ENCODE assay signal across 1 cellular context in genomic region chr7:150322114-150322832, GRCh38.
A peak's percentile ranks its signal among the peaks of the same experiment; 100 is the strongest.
TF ChIP-seq lines count a peak whose summit lies in the region.

No MANE protein-coding gene starts in this region.

TF ChIP-seq in K562, 482 proteins besides CTCF, POLR2A, EP300 and RAD21 (continued from another document and continues in another):
- TF ChIP-seq, protein P1, sequence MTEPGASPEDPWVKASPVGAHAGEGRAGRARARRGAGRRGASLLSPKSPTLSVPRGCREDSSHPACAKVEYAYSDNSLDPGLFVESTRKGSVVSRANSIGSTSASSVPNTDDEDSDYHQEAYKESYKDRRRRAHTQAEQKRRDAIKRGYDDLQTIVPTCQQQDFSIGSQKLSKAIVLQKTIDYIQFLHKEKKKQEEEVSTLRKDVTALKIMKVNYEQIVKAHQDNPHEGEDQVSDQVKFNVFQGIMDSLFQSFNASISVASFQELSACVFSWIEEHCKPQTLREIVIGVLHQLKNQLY (CRISPR knock-in tag; conservative IDR thresholded peaks at IDR 0.05): peak in 1 of 2 experiments; percentile 70; a peak in 1 of 4 replicates
- TF ChIP-seq MYBL2 (IDR thresholded peaks at IDR 0.05; ENCODE audit: low read depth) (no peak), MYBL2 (CRISPR knock-in tag; IDR thresholded peaks at IDR 0.05; ENCODE audit: borderline replicate concordance) (no peak), POLR3G (IDR thresholded peaks at IDR 0.05; ENCODE audit: extremely low read depth, insufficient read length, insufficient replicate concordance) (no peak), EZH2 (IDR thresholded peaks at IDR 0.05; ENCODE audit: borderline replicate concordance, low read depth, low read length) (no peak), ARID1B (IDR thresholded peaks at IDR 0.05) (peak; percentile 5; the same call in 1 of the 2 replicates), DPF2 (IDR thresholded peaks at IDR 0.05) (no peak), CCAR2 (IDR thresholded peaks at IDR 0.05; ENCODE audit: low read depth, low read length) (no peak), ETS2 (tag; IDR thresholded peaks at IDR 0.05; ENCODE audit: borderline replicate concordance, poor library complexity, severe bottlenecking) (peak; percentile 81), CREB1 (IDR thresholded peaks at IDR 0.05) (no peak), CREB1 (CRISPR knock-in tag; IDR thresholded peaks at IDR 0.05) (no peak), ZNF124 (CRISPR knock-in tag; IDR thresholded peaks at IDR 0.05) (no peak), OTX1 (CRISPR knock-in tag; IDR thresholded peaks at IDR 0.05) (0 out of 2 replicates have a peak, but pooled peaks have one; percentile 65), STAT5B (CRISPR knock-in tag; IDR thresholded peaks at IDR 0.05) (no peak), ARID3A (IDR thresholded peaks at IDR 0.05; ENCODE audit: borderline replicate concordance, low read depth, low read length) (no peak; the same call in 1 of the 2 replicates), ZBTB11 (CRISPR knock-in tag; IDR thresholded peaks at IDR 0.05) (peak in 1 of 3 experiments; percentile 71; a peak in 2 of 6 replicates), LARP7 (IDR thresholded peaks at IDR 0.05) (no peak), RBFOX2 (IDR thresholded peaks at IDR 0.05; ENCODE audit: low read depth, low read length) (no peak), HDAC2 (IDR thresholded peaks at IDR 0.05) (no peak), NR2C1 (IDR thresholded peaks at IDR 0.05) (no peak), NR2C1 (tag; IDR thresholded peaks at IDR 0.05) (peak; percentile 89), ZNF766 (CRISPR knock-in tag; conservative IDR thresholded peaks at IDR 0.05) (no peak; the same call in 1 of the 2 replicates), SLC30A9 (CRISPR knock-in tag; IDR thresholded peaks at IDR 0.05) (0 out of 2 replicates have a peak, but pooled peaks have one; percentile 60), SNIP1 (IDR thresholded peaks at IDR 0.05; ENCODE audit: low read depth) (no peak), ZNF707 (CRISPR knock-in tag; conservative IDR thresholded peaks at IDR 0.05) (no peak), PHB (CRISPR knock-in tag; IDR thresholded peaks at IDR 0.05) (0 out of 2 replicates have a peak, but pooled peaks have one; percentile 7), KLF10 (CRISPR knock-in tag; IDR thresholded peaks at IDR 0.05) (no peak), LEF1 (IDR thresholded peaks at IDR 0.05) (no peak), KLF1 (tag; IDR thresholded peaks at IDR 0.05) (no peak), SRSF3 (IDR thresholded peaks at IDR 0.05; ENCODE audit: insufficient read depth, low read length) (no peak), ZNF583 (CRISPR knock-in tag; IDR thresholded peaks at IDR 0.05) (peak; percentile 96), RBBP5 (IDR thresholded peaks at IDR 0.05; ENCODE audit: borderline replicate concordance, insufficient read depth, low read length, poor library complexity, severe bottlenecking) (no peak), CREBBP (IDR thresholded peaks at IDR 0.05; ENCODE audit: low read depth, low read length) (no peak), ZNF717 (CRISPR knock-in tag; IDR thresholded peaks at IDR 0.05) (no peak), NKRF (IDR thresholded peaks at IDR 0.05; ENCODE audit: borderline replicate concordance) (no peak), HNRNPLL (IDR thresholded peaks at IDR 0.05; ENCODE audit: low read depth, low read length, poor library complexity, severe bottlenecking) (no peak), TRIM28 (IDR thresholded peaks at IDR 0.05) (no peak), PATZ1 (CRISPR knock-in tag; IDR thresholded peaks at IDR 0.05; ENCODE audit: borderline replicate concordance) (peak; percentile 82; the same call in 1 of the 2 replicates), DMBX1 (CRISPR knock-in tag; IDR thresholded peaks at IDR 0.05; ENCODE audit: borderline replicate concordance) (peak; percentile 93; the same call in 1 of the 2 replicates), ZNF197 (CRISPR knock-in tag; IDR thresholded peaks at IDR 0.05; ENCODE audit: low read depth) (no peak), HIVEP1 (CRISPR knock-in tag; IDR thresholded peaks at IDR 0.05) (peak; percentile 86)
- TF ChIP-seq, protein P2, sequence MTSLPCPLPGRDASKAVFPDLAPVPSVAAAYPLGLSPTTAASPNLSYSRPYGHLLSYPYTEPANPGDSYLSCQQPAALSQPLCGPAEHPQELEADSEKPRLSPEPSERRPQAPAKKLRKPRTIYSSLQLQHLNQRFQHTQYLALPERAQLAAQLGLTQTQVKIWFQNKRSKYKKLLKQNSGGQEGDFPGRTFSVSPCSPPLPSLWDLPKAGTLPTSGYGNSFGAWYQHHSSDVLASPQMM (CRISPR knock-in tag; IDR thresholded peaks at IDR 0.05): no peak
- TF ChIP-seq, protein P3, sequence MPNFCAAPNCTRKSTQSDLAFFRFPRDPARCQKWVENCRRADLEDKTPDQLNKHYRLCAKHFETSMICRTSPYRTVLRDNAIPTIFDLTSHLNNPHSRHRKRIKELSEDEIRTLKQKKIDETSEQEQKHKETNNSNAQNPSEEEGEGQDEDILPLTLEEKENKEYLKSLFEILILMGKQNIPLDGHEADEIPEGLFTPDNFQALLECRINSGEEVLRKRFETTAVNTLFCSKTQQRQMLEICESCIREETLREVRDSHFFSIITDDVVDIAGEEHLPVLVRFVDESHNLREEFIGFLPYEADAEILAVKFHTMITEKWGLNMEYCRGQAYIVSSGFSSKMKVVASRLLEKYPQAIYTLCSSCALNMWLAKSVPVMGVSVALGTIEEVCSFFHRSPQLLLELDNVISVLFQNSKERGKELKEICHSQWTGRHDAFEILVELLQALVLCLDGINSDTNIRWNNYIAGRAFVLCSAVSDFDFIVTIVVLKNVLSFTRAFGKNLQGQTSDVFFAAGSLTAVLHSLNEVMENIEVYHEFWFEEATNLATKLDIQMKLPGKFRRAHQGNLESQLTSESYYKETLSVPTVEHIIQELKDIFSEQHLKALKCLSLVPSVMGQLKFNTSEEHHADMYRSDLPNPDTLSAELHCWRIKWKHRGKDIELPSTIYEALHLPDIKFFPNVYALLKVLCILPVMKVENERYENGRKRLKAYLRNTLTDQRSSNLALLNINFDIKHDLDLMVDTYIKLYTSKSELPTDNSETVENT (CRISPR knock-in tag; IDR thresholded peaks at IDR 0.05): no peak
- TF ChIP-seq, protein P4, sequence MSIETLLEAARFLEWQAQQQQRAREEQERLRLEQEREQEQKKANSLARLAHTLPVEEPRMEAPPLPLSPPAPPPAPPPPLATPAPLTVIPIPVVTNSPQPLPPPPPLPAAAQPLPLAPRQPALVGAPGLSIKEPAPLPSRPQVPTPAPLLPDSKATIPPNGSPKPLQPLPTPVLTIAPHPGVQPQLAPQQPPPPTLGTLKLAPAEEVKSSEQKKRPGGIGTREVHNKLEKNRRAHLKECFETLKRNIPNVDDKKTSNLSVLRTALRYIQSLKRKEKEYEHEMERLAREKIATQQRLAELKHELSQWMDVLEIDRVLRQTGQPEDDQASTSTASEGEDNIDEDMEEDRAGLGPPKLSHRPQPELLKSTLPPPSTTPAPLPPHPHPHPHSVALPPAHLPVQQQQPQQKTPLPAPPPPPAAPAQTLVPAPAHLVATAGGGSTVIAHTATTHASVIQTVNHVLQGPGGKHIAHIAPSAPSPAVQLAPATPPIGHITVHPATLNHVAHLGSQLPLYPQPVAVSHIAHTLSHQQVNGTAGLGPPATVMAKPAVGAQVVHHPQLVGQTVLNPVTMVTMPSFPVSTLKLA (conservative IDR thresholded peaks at IDR 0.05): no peak
- TF ChIP-seq, protein P5, sequence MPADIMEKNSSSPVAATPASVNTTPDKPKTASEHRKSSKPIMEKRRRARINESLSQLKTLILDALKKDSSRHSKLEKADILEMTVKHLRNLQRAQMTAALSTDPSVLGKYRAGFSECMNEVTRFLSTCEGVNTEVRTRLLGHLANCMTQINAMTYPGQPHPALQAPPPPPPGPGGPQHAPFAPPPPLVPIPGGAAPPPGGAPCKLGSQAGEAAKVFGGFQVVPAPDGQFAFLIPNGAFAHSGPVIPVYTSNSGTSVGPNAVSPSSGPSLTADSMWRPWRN (IDR thresholded peaks at IDR 0.05; ENCODE audit: low read depth): no peak
- TF ChIP-seq, protein P6, sequence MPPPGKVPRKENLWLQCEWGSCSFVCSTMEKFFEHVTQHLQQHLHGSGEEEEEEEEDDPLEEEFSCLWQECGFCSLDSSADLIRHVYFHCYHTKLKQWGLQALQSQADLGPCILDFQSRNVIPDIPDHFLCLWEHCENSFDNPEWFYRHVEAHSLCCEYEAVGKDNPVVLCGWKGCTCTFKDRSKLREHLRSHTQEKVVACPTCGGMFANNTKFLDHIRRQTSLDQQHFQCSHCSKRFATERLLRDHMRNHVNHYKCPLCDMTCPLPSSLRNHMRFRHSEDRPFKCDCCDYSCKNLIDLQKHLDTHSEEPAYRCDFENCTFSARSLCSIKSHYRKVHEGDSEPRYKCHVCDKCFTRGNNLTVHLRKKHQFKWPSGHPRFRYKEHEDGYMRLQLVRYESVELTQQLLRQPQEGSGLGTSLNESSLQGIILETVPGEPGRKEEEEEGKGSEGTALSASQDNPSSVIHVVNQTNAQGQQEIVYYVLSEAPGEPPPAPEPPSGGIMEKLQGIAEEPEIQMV (tag; conservative IDR thresholded peaks at IDR 0.05; ENCODE audit: low read depth): peak; percentile 89
- TF ChIP-seq, protein P7, sequence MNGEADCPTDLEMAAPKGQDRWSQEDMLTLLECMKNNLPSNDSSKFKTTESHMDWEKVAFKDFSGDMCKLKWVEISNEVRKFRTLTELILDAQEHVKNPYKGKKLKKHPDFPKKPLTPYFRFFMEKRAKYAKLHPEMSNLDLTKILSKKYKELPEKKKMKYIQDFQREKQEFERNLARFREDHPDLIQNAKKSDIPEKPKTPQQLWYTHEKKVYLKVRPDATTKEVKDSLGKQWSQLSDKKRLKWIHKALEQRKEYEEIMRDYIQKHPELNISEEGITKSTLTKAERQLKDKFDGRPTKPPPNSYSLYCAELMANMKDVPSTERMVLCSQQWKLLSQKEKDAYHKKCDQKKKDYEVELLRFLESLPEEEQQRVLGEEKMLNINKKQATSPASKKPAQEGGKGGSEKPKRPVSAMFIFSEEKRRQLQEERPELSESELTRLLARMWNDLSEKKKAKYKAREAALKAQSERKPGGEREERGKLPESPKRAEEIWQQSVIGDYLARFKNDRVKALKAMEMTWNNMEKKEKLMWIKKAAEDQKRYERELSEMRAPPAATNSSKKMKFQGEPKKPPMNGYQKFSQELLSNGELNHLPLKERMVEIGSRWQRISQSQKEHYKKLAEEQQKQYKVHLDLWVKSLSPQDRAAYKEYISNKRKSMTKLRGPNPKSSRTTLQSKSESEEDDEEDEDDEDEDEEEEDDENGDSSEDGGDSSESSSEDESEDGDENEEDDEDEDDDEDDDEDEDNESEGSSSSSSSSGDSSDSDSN (IDR thresholded peaks at IDR 0.05; ENCODE audit: borderline replicate concordance in 1 of 2, low read depth in 2 of 2, low read length in 2 of 2): no peak
